In the genomic region with DNA sequence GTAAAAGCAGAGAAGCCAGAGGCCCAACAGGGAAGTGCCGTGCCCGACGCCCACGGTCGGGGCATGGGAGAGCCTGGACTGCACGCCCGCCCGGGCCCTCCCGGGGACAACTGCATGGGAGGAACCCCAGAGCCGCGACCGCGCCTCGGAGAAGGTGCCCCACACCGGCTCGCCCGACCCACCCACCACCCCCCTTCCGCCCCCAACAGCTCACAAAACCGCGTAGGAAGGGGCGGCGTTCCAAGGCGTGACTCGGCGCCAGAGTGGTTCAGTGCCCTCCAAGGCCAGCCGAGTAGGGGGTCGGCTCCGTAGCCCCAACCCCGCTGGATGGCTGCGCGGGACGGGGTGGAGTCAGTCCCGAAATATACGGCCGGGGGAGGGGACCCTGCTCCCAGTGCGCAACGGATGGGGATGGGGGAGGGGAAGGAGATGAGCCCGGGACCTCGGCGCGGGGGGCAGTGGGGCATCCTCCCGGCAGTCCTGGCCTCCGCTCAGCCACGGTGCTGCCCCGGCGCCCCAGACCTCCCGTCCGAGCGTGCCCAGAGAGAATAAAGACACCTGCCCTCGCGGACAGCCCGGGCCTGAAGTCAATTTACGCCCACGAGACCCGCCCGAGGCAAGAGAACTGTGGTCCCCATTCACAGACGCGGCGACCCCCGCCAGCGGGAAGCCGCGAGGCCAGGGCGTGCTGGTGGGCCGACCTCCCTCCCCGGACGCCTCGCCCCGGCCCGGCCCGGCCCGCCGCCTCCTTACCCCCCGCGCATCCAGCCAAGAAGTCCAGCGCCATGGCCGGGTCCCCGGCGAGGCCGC, we compare ENCODE assay signal across 9 cellular contexts. TPM values are rescaled to one million over a fixed set of nuclear protein-coding genes. Genes with fewer than 3 reads are reported as not detected.
A peak's percentile ranks its signal among the peaks of the same experiment; 100 is the strongest.
DNase-seq lines count a peak whose midpoint lies in the region; ATAC-seq and TF ChIP-seq lines count a peak whose summit lies in the region.
"Had no signal": no experiment of that assay in that cellular context is flagged by ENCODE, and none has a peak within 500 bp of the region (broad histone marks: within the 10 kb centered on the region; RNA-seq: fewer than 3 reads in every experiment).

No MANE protein-coding gene starts in this region.

- H3K27ac ChIP-seq in breast epithelium (peak overlapping the region; percentile 78 to 90), left lung (peak overlapping the region; percentile 64 to 67)

- TF ChIP-seq POLR2A in breast epithelium (IDR thresholded peaks at IDR 0.05) = no peak

- no peaks in the 10 kb centered on the region for H3K27me3 ChIP-seq in breast epithelium
- no peaks in the 10 kb centered on the region for H3K27me3 ChIP-seq in left lung

- ATAC-seq in GM21447 (IDR thresholded peaks at IDR 0.05; ENCODE audit: unreplicated experiment) (peak; percentile 10), T-helper 17 cell (peak; percentile 12), left lung (peak; percentile 8), GM19452 (IDR thresholded peaks at IDR 0.05; ENCODE audit: unreplicated experiment) (no peak)

- intact Hi-C loops in breast epithelium (cut with DNase I; ENCODE audit: low total_unique reads) = loop anchor here (10.0 kb wide), 1 partner anchor 69 kb away; a partner anchor contains a TSS
- intact Hi-C loops in left lung (cut with DNase I) = no loop called here

- no peaks in the 10 kb centered on the region for H3K36me3 Mint-ChIP-seq in T-helper 17 cell (ENCODE audit: low read depth)

- H3K4me1 ChIP-seq in breast epithelium (peaks cover 0 to 23% of the 10 kb centered on the region in 2 donors), left lung (peaks cover 18 to 57% of the 10 kb centered on the region in 2 donors)

- H3K4me1 Mint-ChIP-seq in T-helper 17 cell = peaks cover 11% of the 10 kb centered on the region

- peak overlapping the region; percentile 88 for H3K4me3 Mint-ChIP-seq in T-helper 17 cell

- TF ChIP-seq CTCF in AG09309 (IDR thresholded peaks at IDR 0.05; ENCODE audit: control insufficient read depth, insufficient read depth, low read depth, low read length, missing control alignments) (no peak), breast epithelium (IDR thresholded peaks at IDR 0.05) (no peak), left lung (IDR thresholded peaks at IDR 0.05) (no peak)

- H3K4me3 ChIP-seq in AG09309 (ENCODE audit: control insufficient read depth, low read depth, low read length) (peak overlapping the region; percentile 63), breast epithelium (peak overlapping the region; percentile 85 to 96 (median 89)), left lung (peak overlapping the region; percentile 81 to 92)

- DNase-seq in AG09309 (ENCODE audit: low read depth) (no peak), T-helper 17 cell (peak in 2 of 3 donors; percentile 23 to 28), breast epithelium (ENCODE audit: low spot score in 2 of 2) (no peak), left lung (peak; percentile 52 to 90), NCI-H446 treated with DMSO at 0.1 percent for 48 hours (lab: John Stamatoyannopoulos, UW) (no peak)
- DNase-seq in stimulated activated CD8-positive, alpha-beta memory T cell treated with anti-CD3 and anti-CD28 coated beads, Interleukin-4, amount 100 ng/mL, for 48 hours = peak; percentile 64

- H3K36me3 ChIP-seq in breast epithelium (no peaks in the 10 kb centered on the region), left lung (no peaks in the 10 kb centered on the region)

- H3K27ac Mint-ChIP-seq in T-helper 17 cell = no peak overlapping the region

- no peaks in the 10 kb centered on the region for H3K27me3 Mint-ChIP-seq in T-helper 17 cell

- H3K9me3 ChIP-seq in T-helper 17 cell (ENCODE audit: control insufficient read depth, low read length, poor library complexity, severe bottlenecking) = no peaks in the 10 kb centered on the region
- H3K9me3 ChIP-seq in breast epithelium = no peaks in the 10 kb centered on the region
- H3K9me3 ChIP-seq in left lung = no peaks in the 10 kb centered on the region

RNA-seq across cellular contexts. Expression of a gene that starts 0.6 kb away (rescaled TPM):
- total RNA-seq in T-helper 17 cell (1 to 10 TPM; 3.7 to 5.9 TPM), breast epithelium (100 to 1,000 TPM in 2 of 3 donors, 10 to 100 TPM in 1; 40.2 to 119 (median 110) TPM), left lung (10 to 100 TPM; 56.0 to 80.1 TPM)

RNA-seq across cellular contexts. Expression of a gene that starts 17.5 kb away (rescaled TPM):
- total RNA-seq in T-helper 17 cell = not detected
- total RNA-seq in breast epithelium = under 1 TPM in 1 of 3 donors, not detected in 2; 0.16 TPM
- total RNA-seq in left lung = not detected
- total RNA-seq: subcutaneous adipose tissue had no signal

Comparison
In these comparisons a context has a peak if more than half of its experiments do, and no peak if none do; other contexts are left out.
1. DNase-seq: peak in T-helper 17 cell (2 of 3), left lung (2 of 2) and stimulated activated CD8-positive, alpha-beta memory T cell treated with anti-CD3 and anti-CD28 coated beads, Interleukin-4, amount 100 ng/mL, for 48 hours (single experiment); none in AG09309 (single experiment), breast epithelium (0 of 2) and NCI-H446 treated with DMSO at 0.1 percent for 48 hours (single experiment).
2. RNA of a gene that starts 0.6 kb away (total RNA-seq): 40.2 to 119 TPM in breast epithelium and 56.0 to 80.1 TPM in left lung; 3.7 to 5.9 TPM in T-helper 17 cell; every median in the first group is over 4 times any median in the second.
3. Peak in every context shown above with its lines, with median percentiles within 50 percentile points of each other: H3K4me3 ChIP-seq.